18 cellular contexts compared by ENCODE assay signal in the genomic region with DNA sequence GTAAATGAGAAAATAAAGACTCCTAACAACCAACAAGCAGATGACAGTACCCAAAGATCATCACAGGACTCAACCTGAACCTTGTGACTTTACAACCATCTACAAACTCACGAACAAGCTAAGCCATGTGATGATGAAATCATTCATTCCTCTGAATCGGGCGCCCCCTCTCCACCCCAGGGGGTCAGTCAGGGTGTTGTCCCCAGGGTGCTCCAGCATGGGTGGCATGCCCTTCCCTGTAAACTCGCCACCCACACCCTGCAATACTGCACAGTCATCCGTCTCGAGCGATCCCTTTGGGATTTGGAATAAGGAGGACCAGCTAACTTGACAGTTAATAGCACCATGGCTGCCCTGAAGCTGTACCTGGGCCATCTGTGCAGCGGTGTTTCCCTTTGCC. TPM values are rescaled to one million over a fixed set of nuclear protein-coding genes. Genes with fewer than 3 reads are reported as not detected.
DNase-seq lines count a peak whose midpoint lies in the region; ATAC-seq and TF ChIP-seq lines count a peak whose summit lies in the region.
"Had no signal": no experiment of that assay in that cellular context is flagged by ENCODE, and none has a peak within 500 bp of the region (broad histone marks: within the 10 kb centered on the region; RNA-seq: fewer than 3 reads in every experiment).

No MANE protein-coding gene starts in this region.

- peak overlapping the region; percentile 45 for H3K4me2 ChIP-seq in BLaER1
- no peak overlapping the region for H3K4me2 ChIP-seq in GM23248 (ENCODE audit: unreplicated experiment)
- H3K4me2 ChIP-seq: SK-N-SH, smooth muscle cell had no signal

- peaks cover 47% of the 10 kb centered on the region for H3K4me1 Mint-ChIP-seq in WTC11

- no peak for TF ChIP-seq POLR2A in esophagus muscularis mucosa (IDR thresholded peaks at IDR 0.05; ENCODE audit: low read depth)
- TF ChIP-seq POLR2A in gastrocnemius medialis (IDR thresholded peaks at IDR 0.05) = no peak

- H3K36me3 ChIP-seq in BLaER1 (no peaks in the 10 kb centered on the region), GM23248 (ENCODE audit: low read depth) (no peaks in the 10 kb centered on the region), esophagus muscularis mucosa (peaks cover 0 to 33% (median 22%) of the 10 kb centered on the region in 4 donors), gastrocnemius medialis (peaks cover 0 to 4% of the 10 kb centered on the region in 2 donors)

- H3K9ac ChIP-seq in BLaER1 = no peak overlapping the region
- no peak overlapping the region for H3K9ac ChIP-seq in GM23248
- H3K9ac ChIP-seq: SK-N-SH had no signal

- no peaks in the 10 kb centered on the region for H3K27me3 ChIP-seq in BLaER1
- no peaks in the 10 kb centered on the region for H3K27me3 ChIP-seq in GM23248 (replicated peaks; ENCODE audit: insufficient read depth)
- H3K27me3 ChIP-seq in esophagus muscularis mucosa = no peaks in the 10 kb centered on the region
- H3K27me3 ChIP-seq in gastrocnemius medialis = no peaks in the 10 kb centered on the region
- H3K27me3 ChIP-seq: Peyer's patch had no signal

- intact Hi-C loops in esophagus muscularis mucosa (cut with DNase I) (no loop called here), gastrocnemius medialis (cut with DNase I; ENCODE audit: low total_unique reads) (no loop called here)

- H3K4me1 ChIP-seq in BLaER1 (peaks cover 21% of the 10 kb centered on the region), GM23248 (ENCODE audit: insufficient read depth) (peaks cover 18% of the 10 kb centered on the region), esophagus muscularis mucosa (peaks cover 64 to 77% (median 71%) of the 10 kb centered on the region in 4 donors), gastrocnemius medialis (peaks cover 42 to 78% of the 10 kb centered on the region in 2 donors)

- H2AFZ ChIP-seq in GM23248 = no peak overlapping the region

- H3F3A ChIP-seq in GM23248 (ENCODE audit: insufficient read depth) = peaks cover 22% of the 10 kb centered on the region

- H3K27ac ChIP-seq in BLaER1 (no peak overlapping the region), GM23248 (0 out of 2 replicates have a peak overlapping the region, but pooled peaks have one; percentile 63), esophagus muscularis mucosa (replicated peaks in 1 of 4) (peak overlapping the region in 3 of 4 donors; percentile 56 to 77 (median 64)), gastrocnemius medialis (peak overlapping the region; percentile 70 to 99 (median 82))

- DNase-seq in GM23248 (no peak), esophagus muscularis mucosa (ENCODE audit: extremely low spot score) (no peak), gastrocnemius medialis (no peak), DMS79 treated with DMSO at 0.1 percent for 48 hours (lab: John Stamatoyannopoulos, UW) (no peak), WTC11 (ENCODE audit: low spot score) (no peak)
- no peak for DNase-seq in activated CD4-positive, CD25-positive, alpha-beta regulatory T cell (lab: John Stamatoyannopoulos, UW)
- DNase-seq: mesenchymal stem cell; naive B cell; NCI-H1092 treated with DMSO at 0.1 percent for 48 hours; NCI-H2081; NCI-H446 treated with DMSO at 0.1 percent for 48 hours; NK-92 treated with Interleukin-12 subunit alpha and Interleukin-12 subunit beta, amount 100 ng/mL, for 24 hours; SK-N-SH had no signal

- H3K79me2 ChIP-seq in GM23248 (ENCODE audit: insufficient read depth) = peaks cover 97% of the 10 kb centered on the region

- H4K20me1 ChIP-seq in BLaER1 (no peaks in the 10 kb centered on the region), GM23248 (ENCODE audit: insufficient read depth) (no peaks in the 10 kb centered on the region)

- no peak overlapping the region for H3K27ac Mint-ChIP-seq in WTC11

- no peaks in the 10 kb centered on the region for H3K9me2 ChIP-seq in GM23248 (ENCODE audit: insufficient read depth)
- H3K9me2 ChIP-seq: SK-N-SH had no signal

- CTCF ChIA-PET in WTC11 (lab: Charles Lee) = interaction anchor here (1.0 kb wide), 1 partner anchor 167 kb away, joined by 4 read pairs; no protein-coding TSS in a partner anchor

- H3K27me3 Mint-ChIP-seq in WTC11 (ENCODE audit: low read depth) = no peaks in the 10 kb centered on the region
- H3K27me3 Mint-ChIP-seq: naive B cell had no signal

- no peak overlapping the region for H3K4me3 Mint-ChIP-seq in WTC11

- H3K9me3 ChIP-seq in BLaER1 (no peaks in the 10 kb centered on the region), GM23248 (ENCODE audit: low read depth) (no peaks in the 10 kb centered on the region), esophagus muscularis mucosa (no peaks in the 10 kb centered on the region), gastrocnemius medialis (no peaks in the 10 kb centered on the region)
- H3K9me3 ChIP-seq: Peyer's patch, SK-N-SH had no signal

- ATAC-seq in gastrocnemius medialis = no peak
- ATAC-seq in GM21423 (IDR thresholded peaks at IDR 0.05; ENCODE audit: unreplicated experiment) = no peak
- ATAC-seq in WTC11 = no peak

- POLR2A ChIA-PET in WTC11 (lab: Charles Lee) = no interaction called here

- 91% methylated on average over 8 of the region's 8 CpGs for WGBS in GM23248 (ENCODE audit: low coverage in 1 of 2, low lambda C conversion rate in 2 of 2, missing lambda C conversion rate in 2 of 2), 2 experiments
- WGBS in esophagus muscularis mucosa = 85% methylated on average over 8 of the region's 8 CpGs

- H3K36me3 Mint-ChIP-seq in WTC11 = peaks cover 5% of the 10 kb centered on the region; the same call in 1 of the 2 replicates
- H3K36me3 Mint-ChIP-seq: naive B cell had no signal

- no peak for TF ChIP-seq EP300 in esophagus muscularis mucosa (IDR thresholded peaks at IDR 0.05)

- H3K4me3 ChIP-seq in BLaER1 (no peak overlapping the region), GM23248 (no peak overlapping the region), esophagus muscularis mucosa (no peak overlapping the region), gastrocnemius medialis (no peak overlapping the region)
- H3K4me3 ChIP-seq: Peyer's patch, smooth muscle cell had no signal

- TF ChIP-seq CTCF in esophagus muscularis mucosa (IDR thresholded peaks at IDR 0.05) (no peak), gastrocnemius medialis (IDR thresholded peaks at IDR 0.05 in 4 of 5, conservative IDR thresholded peaks at IDR 0.05 in 1 of 5) (no peak), WTC11 (IDR thresholded peaks at IDR 0.05) (no peak)

- in situ Hi-C loops in GM23248 (cut with MboI) = no loop called here
- in situ Hi-C loops in gastrocnemius medialis (cut with MboI; ENCODE audit: low sequenced_read_pairs in 4 of 4) = no loop called here

- H3K9me3 Mint-ChIP-seq in WTC11 = no peaks in the 10 kb centered on the region
- H3K9me3 Mint-ChIP-seq: naive B cell had no signal

TF ChIP-seq in WTC11, 78 proteins besides CTCF, POLR2A, EP300 and RAD21 (continues in another document):
- no peak for TF ChIP-seq IRF2 (CRISPR knock-in tag; IDR thresholded peaks at IDR 0.05; ENCODE audit: borderline replicate concordance, low read depth)
- TF ChIP-seq, protein P1, sequence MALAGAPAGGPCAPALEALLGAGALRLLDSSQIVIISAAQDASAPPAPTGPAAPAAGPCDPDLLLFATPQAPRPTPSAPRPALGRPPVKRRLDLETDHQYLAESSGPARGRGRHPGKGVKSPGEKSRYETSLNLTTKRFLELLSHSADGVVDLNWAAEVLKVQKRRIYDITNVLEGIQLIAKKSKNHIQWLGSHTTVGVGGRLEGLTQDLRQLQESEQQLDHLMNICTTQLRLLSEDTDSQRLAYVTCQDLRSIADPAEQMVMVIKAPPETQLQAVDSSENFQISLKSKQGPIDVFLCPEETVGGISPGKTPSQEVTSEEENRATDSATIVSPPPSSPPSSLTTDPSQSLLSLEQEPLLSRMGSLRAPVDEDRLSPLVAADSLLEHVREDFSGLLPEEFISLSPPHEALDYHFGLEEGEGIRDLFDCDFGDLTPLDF (CRISPR knock-in tag; IDR thresholded peaks at IDR 0.05) = no peak
- no peak for TF ChIP-seq ATF1 (CRISPR knock-in tag; IDR thresholded peaks at IDR 0.05)
- TF ChIP-seq TEAD4 (CRISPR knock-in tag; IDR thresholded peaks at IDR 0.05) = no peak
- TF ChIP-seq, protein P2, sequence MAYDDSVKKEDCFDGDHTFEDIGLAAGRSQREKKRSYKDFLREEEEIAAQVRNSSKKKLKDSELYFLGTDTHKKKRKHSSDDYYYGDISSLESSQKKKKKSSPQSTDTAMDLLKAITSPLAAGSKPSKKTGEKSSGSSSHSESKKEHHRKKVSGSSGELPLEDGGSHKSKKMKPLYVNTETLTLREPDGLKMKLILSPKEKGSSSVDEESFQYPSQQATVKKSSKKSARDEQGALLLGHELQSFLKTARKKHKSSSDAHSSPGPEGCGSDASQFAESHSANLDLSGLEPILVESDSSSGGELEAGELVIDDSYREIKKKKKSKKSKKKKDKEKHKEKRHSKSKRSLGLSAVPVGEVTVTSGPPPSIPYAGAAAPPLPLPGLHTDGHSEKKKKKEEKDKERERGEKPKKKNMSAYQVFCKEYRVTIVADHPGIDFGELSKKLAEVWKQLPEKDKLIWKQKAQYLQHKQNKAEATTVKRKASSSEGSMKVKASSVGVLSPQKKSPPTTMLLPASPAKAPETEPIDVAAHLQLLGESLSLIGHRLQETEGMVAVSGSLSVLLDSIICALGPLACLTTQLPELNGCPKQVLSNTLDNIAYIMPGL (CRISPR knock-in tag; IDR thresholded peaks at IDR 0.05) = no peak
- no peak for TF ChIP-seq NR2C2 (CRISPR knock-in tag; IDR thresholded peaks at IDR 0.05)
- no peak for TF ChIP-seq TP53 (CRISPR knock-in tag; IDR thresholded peaks at IDR 0.05)
- no peak for TF ChIP-seq SMAD3 (CRISPR knock-in tag; IDR thresholded peaks at IDR 0.05; ENCODE audit: borderline replicate concordance)
- no peak for TF ChIP-seq RELA (CRISPR knock-in tag; IDR thresholded peaks at IDR 0.05; ENCODE audit: borderline replicate concordance)

RNA-seq across cellular contexts. Expression of a gene that starts 12.6 kb away (rescaled TPM):
- total RNA-seq in GM23248 (2014; rRNA removed; shearing (Covaris generic)) = 95.7 and 141 TPM in 2 replicates
- 149 and 153 TPM in 2 replicates for polyA plus RNA-seq in GM23248 (2016; fragmentation: Nextera tagmentation; extraction: Ambion mirVana)
- total RNA-seq in esophagus muscularis mucosa = 100 to 1,000 TPM; 114 to 125 (median 124) TPM
- total RNA-seq in gastrocnemius medialis = 100 to 1,000 TPM; 114 to 260 (median 189) TPM
- 28.0 to 33.7 TPM (median 32.9 TPM) in 3 replicates for total RNA-seq in WTC11 (2021)

RNA-seq across cellular contexts. Expression of a gene that starts 40.9 kb away (rescaled TPM):
- 26.2 and 29.6 TPM in 2 replicates for total RNA-seq in GM23248 (2014; rRNA removed; shearing (Covaris generic))
- 61.0 and 64.2 TPM in 2 replicates for polyA plus RNA-seq in GM23248 (2016; fragmentation: Nextera tagmentation; extraction: Ambion mirVana)
- total RNA-seq in esophagus muscularis mucosa = 10 to 100 TPM; 22.9 to 31.3 (median 27.2) TPM
- total RNA-seq in gastrocnemius medialis = 10 to 100 TPM; 46.7 to 94.5 (median 60.3) TPM
- 119 to 152 TPM (median 150 TPM) in 3 replicates for total RNA-seq in WTC11 (2021)

RNA-seq across cellular contexts. Expression of a gene that starts 55.7 kb away (rescaled TPM):
- 1.1 and 2.4 TPM in 2 replicates for total RNA-seq in GM23248 (2014; rRNA removed; shearing (Covaris generic))
- 0.91 and 1.1 TPM in 2 replicates for polyA plus RNA-seq in GM23248 (2016; fragmentation: Nextera tagmentation; extraction: Ambion mirVana)
- 10 to 100 TPM in 1 of 4 donors, 1 to 10 TPM in 3; 5.4 to 17.7 (median 6.2) TPM for total RNA-seq in esophagus muscularis mucosa
- 1 to 10 TPM; 1.0 to 2.1 (median 1.6) TPM for total RNA-seq in gastrocnemius medialis
- total RNA-seq in WTC11 (2021) = 39.5 to 43.7 TPM (median 41.6 TPM) in 3 replicates
- total RNA-seq: HT1080 had no signal
